In genomic region chr9:105637787-105638395, GRCh38 we compare ENCODE assay signal across 10 cellular contexts. TPM values are rescaled to one million over a fixed set of nuclear protein-coding genes. Genes with fewer than 3 reads are reported as not detected.
DNase-seq lines count a peak whose midpoint lies in the region; ATAC-seq, FAIRE-seq and TF ChIP-seq lines count a peak whose summit lies in the region.
"Had no signal": no experiment of that assay in that cellular context is flagged by ENCODE, and none has a peak within 500 bp of the region (broad histone marks: within the 10 kb centered on the region; RNA-seq: fewer than 3 reads in every experiment).

No MANE protein-coding gene starts in this region.

- H3K27ac Mint-ChIP-seq in activated CD4-positive, alpha-beta T cell treated with anti-CD3 and anti-CD28 coated beads, Interleukin-2, amount 10 ng/mL, durations not matched to agents 7 days and 5 days, result no peak overlapping the region

- H4K91ac ChIP-seq in IMR-90 (ENCODE audit: insufficient read depth, low read depth, low read length), result no peak overlapping the region

- no peak overlapping the region for H3K14ac ChIP-seq in IMR-90 (replicated peaks; ENCODE audit: low read depth, low read length)

- TF ChIP-seq CTCF in D721Med (IDR thresholded peaks at IDR 0.05; ENCODE audit: insufficient read depth, missing control alignments), result peak; percentile 26
- TF ChIP-seq CTCF in IMR-90 (conservative IDR thresholded peaks at IDR 0.05; ENCODE audit: low read depth, low read length), result peak; percentile 34; the same call in 1 of the 2 replicates
- TF ChIP-seq CTCF in K562 (IDR thresholded peaks at IDR 0.05 in 2 of 3, conservative IDR thresholded peaks at IDR 0.05 in 1 of 3; ENCODE audit: insufficient read depth in 2 of 3, low read depth in 1 of 3, low read length in 3 of 3), result peak; percentile 45 to 69 (median 62); a peak in 4 of 6 replicates

- H3K56ac ChIP-seq in IMR-90 (ENCODE audit: extremely low read depth, insufficient read depth, low read length), result no peak overlapping the region
- no peak overlapping the region for H3K56ac ChIP-seq in mesendoderm (ENCODE audit: low read length)

- ATAC-seq in IMR-90 (ENCODE audit: low read depth), result no peak
- peak; percentile 70 for ATAC-seq in K562
- ATAC-seq: esophagus mucosa had no signal

- H3K9me3 ChIP-seq in IMR-90 (ENCODE audit: control insufficient read depth, insufficient read depth, low read length) (no peaks in the 10 kb centered on the region), K562 (replicated peaks; ENCODE audit: control insufficient read depth, insufficient read depth, low read depth, low read length) (no peaks in the 10 kb centered on the region)

- H3K4me3 ChIP-seq in IMR-90 (ENCODE audit: insufficient read depth, low read depth, low read length), result no peak overlapping the region
- no peak overlapping the region for H3K4me3 ChIP-seq in K562
- no peak overlapping the region for H3K4me3 ChIP-seq in mesendoderm (ENCODE audit: low read length)

- no CpG with 5 or more reads among the region's 4 CpGs for WGBS in IMR-90 (ENCODE audit: extremely low coverage in 2 of 2, insufficient read length in 1 of 2), 2 experiments
- WGBS in K562 (ENCODE audit: insufficient coverage, low coverage, missing lambda C conversion rate), result 57% methylated on average over 4 of the region's 4 CpGs
- WGBS in mesendoderm (ENCODE audit: extremely low coverage, insufficient coverage, low lambda C conversion rate), result no CpG with 5 or more reads among the region's 4 CpGs

- H2BK120ac ChIP-seq in IMR-90 (ENCODE audit: low read depth, low read length) (no peak overlapping the region), mesendoderm (ENCODE audit: low read depth, low read length) (no peak overlapping the region)

- H3K4ac ChIP-seq in IMR-90 (ENCODE audit: low read depth, low read length) (no peak overlapping the region), mesendoderm (ENCODE audit: low read depth, low read length) (no peak overlapping the region)

- in situ Hi-C loops in IMR-90 (cut with MboI; ENCODE audit: low sequenced_read_pairs) (no loop called here), K562 (cut with MboI) (no loop called here)

- dilution Hi-C loops in IMR-90 (cut with HindIII; ENCODE audit: low sequenced_read_pairs, unreplicated experiment), result no loop called here

- H3K23ac ChIP-seq in IMR-90 (ENCODE audit: low read depth, low read length) (no peak overlapping the region), mesendoderm (ENCODE audit: low read length) (no peak overlapping the region)

- no TSS peak for BruUV-seq in IMR-90 (replicated peaks; lab: Mats Ljungman, UMichigan)
- no TSS peak for BruUV-seq in K562 (replicated peaks; lab: Mats Ljungman, UMichigan)

- no peak for TF ChIP-seq EP300 in K562 (IDR thresholded peaks at IDR 0.05; ENCODE audit: low read length)

- H2AFZ ChIP-seq in IMR-90 (replicated peaks; ENCODE audit: low read length, poor library complexity) (no peak overlapping the region), K562 (ENCODE audit: low read depth, low read length) (no peak overlapping the region)

- TF ChIP-seq RAD21 in IMR-90 (IDR thresholded peaks at IDR 0.05; ENCODE audit: low read length) (no peak), K562 (CRISPR knock-in tag; conservative IDR thresholded peaks at IDR 0.05 in 1 of 2, IDR thresholded peaks at IDR 0.05 in 1 of 2) (peak; percentile 11 to 67; a peak in 2 of 4 replicates)

- H3K27me3 ChIP-seq in IMR-90 (ENCODE audit: control insufficient read depth, insufficient read depth, low read length) (no peaks in the 10 kb centered on the region), K562 (ENCODE audit: control insufficient read depth in 2 of 2, insufficient read depth in 2 of 2, low read length in 2 of 2) (no peaks in the 10 kb centered on the region), mesendoderm (ENCODE audit: insufficient read depth, low read length, poor library complexity) (no peaks in the 10 kb centered on the region)

- H3K18ac ChIP-seq in IMR-90 (ENCODE audit: low read depth, low read length) (no peak overlapping the region), mesendoderm (ENCODE audit: low read length) (no peak overlapping the region)

- H3K79me1 ChIP-seq in IMR-90 (ENCODE audit: low read depth in 1 of 2, low read length in 2 of 2) (no peaks in the 10 kb centered on the region), mesendoderm (ENCODE audit: low read length) (no peaks in the 10 kb centered on the region)

- H3K4me2 ChIP-seq in IMR-90 (ENCODE audit: low read depth, low read length) (no peak overlapping the region), K562 (ENCODE audit: insufficient read depth, low read length) (no peak overlapping the region), mesendoderm (ENCODE audit: low read length) (no peak overlapping the region)

- CTCF ChIA-PET in IMR-90 (lab: Yijun Ruan, JAX) (interaction anchor here (0.5 to 2.0 kb wide), 7 partner anchors 9 to 32 kb away, joined by 3 to 7 read pairs (median 3); no protein-coding TSS in a partner anchor), K562 (lab: Yijun Ruan, JAX; ENCODE audit: low intra/inter-chr PET ratio) (no interaction called here)
- CTCF ChIA-PET in activated CD4-positive, alpha-beta T cell treated with anti-CD3 and anti-CD28 coated beads, Interleukin-2, amount 10 ng/mL, durations not matched to agents 7 days and 5 days (lab: Charles Lee), result no interaction called here

- no peak overlapping the region for H2AK5ac ChIP-seq in IMR-90 (ENCODE audit: low read depth, low read length)
- H2AK5ac ChIP-seq in mesendoderm (ENCODE audit: low read length), result no peak overlapping the region

- H2BK15ac ChIP-seq in IMR-90 (ENCODE audit: low read depth, low read length) (no peak overlapping the region), mesendoderm (replicated peaks; ENCODE audit: low read depth) (no peak overlapping the region)

- no peaks in the 10 kb centered on the region for H3K27me3 Mint-ChIP-seq in activated CD4-positive, alpha-beta T cell treated with anti-CD3 and anti-CD28 coated beads, Interleukin-2, amount 10 ng/mL, durations not matched to agents 7 days and 5 days

- FAIRE-seq in D721Med (lab: Jason Lieb, UNC) (no peak), K562 (lab: Jason Lieb, UNC) (peak; percentile 74)

- H3K4me1 ChIP-seq in IMR-90 (ENCODE audit: control insufficient read depth, insufficient read depth, low read length) (no peaks in the 10 kb centered on the region), K562 (replicated peaks in 1 of 2; ENCODE audit: control insufficient read depth in 2 of 2, insufficient read depth in 2 of 2, low read length in 2 of 2) (no peaks in the 10 kb centered on the region), mesendoderm (ENCODE audit: control insufficient read depth, low read depth, low read length) (no peaks in the 10 kb centered on the region)

- DNase-seq in D721Med (ENCODE audit: insufficient read length, low spot score) (no peak), IMR-90 (peak; percentile 3), K562 (ENCODE audit: extremely low read depth in 1 of 4, low spot score in 3 of 4) (peak in 2 of 4 experiments; percentile 21 to 37), mesendoderm (peak; percentile 8), DMS79 (lab: John Stamatoyannopoulos, UW) (no peak), NCI-H187 (lab: John Stamatoyannopoulos, UW) (no peak)
- no peak for DNase-seq in activated T-cell treated with anti-CD3 and anti-CD28 coated beads, Interleukin-2, amount 50 U/mL, for 48 hours
- DNase-seq in activated CD4-positive, alpha-beta T cell treated with anti-CD3 and anti-CD28 coated beads, Interleukin-2, amount 10 ng/mL, durations not matched to agents 7 days and 5 days, result no peak

- no peaks in the 10 kb centered on the region for H3K4me1 Mint-ChIP-seq in activated CD4-positive, alpha-beta T cell treated with anti-CD3 and anti-CD28 coated beads, Interleukin-2, amount 10 ng/mL, durations not matched to agents 7 days and 5 days

- H3K9me1 ChIP-seq in IMR-90 (ENCODE audit: insufficient read depth, low read length) (no peaks in the 10 kb centered on the region), K562 (ENCODE audit: control insufficient read depth, insufficient read depth, low read length) (no peaks in the 10 kb centered on the region)

- H4K5ac ChIP-seq in IMR-90 (ENCODE audit: low read depth, low read length), result no peak overlapping the region
- H4K5ac ChIP-seq in mesendoderm (ENCODE audit: low read length), result no peak overlapping the region

- TF ChIP-seq POLR2A in IMR-90 (IDR thresholded peaks at IDR 0.05; ENCODE audit: low read depth, low read length), result no peak
- TF ChIP-seq POLR2A in K562 (conservative IDR thresholded peaks at IDR 0.05), result no peak

- H3K9me3 Mint-ChIP-seq in activated CD4-positive, alpha-beta T cell treated with anti-CD3 and anti-CD28 coated beads, Interleukin-2, amount 10 ng/mL, durations not matched to agents 7 days and 5 days, result no peaks in the 10 kb centered on the region

- H2BK5ac ChIP-seq in IMR-90 (ENCODE audit: low read depth, low read length, poor library complexity, severe bottlenecking) (no peak overlapping the region), mesendoderm (ENCODE audit: low read length) (no peak overlapping the region)

- H4K20me1 ChIP-seq in IMR-90 (ENCODE audit: insufficient read depth, low read length), result no peaks in the 10 kb centered on the region
- H4K20me1 ChIP-seq in K562 (replicated peaks; ENCODE audit: control insufficient read depth, insufficient read depth, low read length), result no peaks in the 10 kb centered on the region

- peaks cover 6% of the 10 kb centered on the region for H3K36me3 Mint-ChIP-seq in activated CD4-positive, alpha-beta T cell treated with anti-CD3 and anti-CD28 coated beads, Interleukin-2, amount 10 ng/mL, durations not matched to agents 7 days and 5 days (ENCODE audit: low read depth)

- no peak overlapping the region for H2AK9ac ChIP-seq in IMR-90 (replicated peaks; ENCODE audit: low read depth, low read length, poor library complexity)

- H3K27ac ChIP-seq in IMR-90 (ENCODE audit: insufficient read depth, low read length), result no peak overlapping the region
- H3K27ac ChIP-seq in K562 (ENCODE audit: extremely low read depth, low read depth, low read length), result no peak overlapping the region
- no peak overlapping the region for H3K27ac ChIP-seq in mesendoderm (ENCODE audit: low read depth, low read length)

- POLR2A ChIA-PET in IMR-90 (lab: Charles Lee; ENCODE audit: unreplicated experiment), result no interaction called here
- POLR2A ChIA-PET in K562 (lab: Yijun Ruan, JAX), result interaction anchor here (1.0 kb wide), 1 partner anchor 10 kb away, joined by 5 read pairs; no protein-coding TSS in a partner anchor
- POLR2A ChIA-PET in activated CD4-positive, alpha-beta T cell treated with anti-CD3 and anti-CD28 coated beads, Interleukin-2, amount 10 ng/mL, durations not matched to agents 7 days and 5 days (lab: Charles Lee), result no interaction called here

- no peak overlapping the region for H3K4me3 Mint-ChIP-seq in activated CD4-positive, alpha-beta T cell treated with anti-CD3 and anti-CD28 coated beads, Interleukin-2, amount 10 ng/mL, durations not matched to agents 7 days and 5 days

- H3K79me2 ChIP-seq in K562 (ENCODE audit: control insufficient read depth, insufficient read depth, low read length), result no peaks in the 10 kb centered on the region
- no peaks in the 10 kb centered on the region for H3K79me2 ChIP-seq in mesendoderm (ENCODE audit: control insufficient read depth, insufficient read depth, low read length)

- H2BK20ac ChIP-seq in IMR-90 (ENCODE audit: low read depth, low read length), result no peak overlapping the region

- intact Hi-C loops in IMR-90 (cut with micrococcal nuclease) (no loop called here), K562 (cut with micrococcal nuclease) (loop anchor here (5.0 kb wide), 1 partner anchor 79 kb away; no protein-coding TSS in a partner anchor)

- no peak overlapping the region for H3K9ac ChIP-seq in IMR-90 (ENCODE audit: low read depth, low read length)
- no peak overlapping the region for H3K9ac ChIP-seq in K562 (ENCODE audit: insufficient read depth in 1 of 2, low read depth in 2 of 2, low read length in 2 of 2)
- no peak overlapping the region for H3K9ac ChIP-seq in mesendoderm (ENCODE audit: low read length)

- H3K36me3 ChIP-seq in IMR-90 (ENCODE audit: control insufficient read depth, insufficient read depth, low read length), result peaks cover 3% of the 10 kb centered on the region; the same call in 1 of the 2 replicates
- H3K36me3 ChIP-seq in K562 (ENCODE audit: control insufficient read depth, insufficient read depth, low read length), result no peaks in the 10 kb centered on the region; the same call in 1 of the 3 replicates
- no peaks in the 10 kb centered on the region for H3K36me3 ChIP-seq in mesendoderm (ENCODE audit: control insufficient read depth, insufficient read depth, low read length)

- no peak overlapping the region for H4K8ac ChIP-seq in IMR-90 (ENCODE audit: low read depth in 2 of 2, low read length in 2 of 2)
- no peak overlapping the region for H4K8ac ChIP-seq in mesendoderm (ENCODE audit: low read depth, low read length)

RNA-seq across cellular contexts. Expression of gene TAL2, which starts 24.4 kb away (rescaled TPM):
- total RNA-seq in IMR-90 (2012; rRNA removed), result not detected in 2 replicates
- 0.26 TPM in 1 of 2 replicates, not detected in the other for polyA plus RNA-seq in IMR-90 (2012; rRNA removed)
- polyA plus RNA-seq in IMR-90 (2012; cell fraction: cytosol; rRNA removed), result not detected in 2 replicates
- polyA plus RNA-seq in IMR-90 (2012; cell fraction: nucleus; rRNA removed; ENCODE audit: low replicate concordance), result 0.26 and 0.49 TPM in 2 replicates
- total RNA-seq in K562 (2011; cell fraction: chromatin; rRNA removed; ENCODE audit: low replicate concordance), result 1.8 and 2.1 TPM in 2 replicates
- 0.92 and 1.0 TPM in 2 replicates for total RNA-seq in K562 (2011; cell fraction: nucleolus; rRNA removed)
- total RNA-seq in K562 (2011; cell fraction: nucleoplasm; rRNA removed), result 0.95 and 1.1 TPM in 2 replicates
- not detected in 2 replicates for total RNA-seq in K562 (2014; rRNA removed)
- 0.86 and 1.7 TPM in 2 replicates for total RNA-seq in K562 (2014; rRNA removed; fragmentation: Illumina TruSeq; extraction: Trizol)
- total RNA-seq in K562 (2015; rRNA removed; fragmentation: Illumina TruSeq; extraction: Trizol), result 0.25 TPM in 1 of 2 replicates, not detected in the other
- 0.51 and 0.89 TPM in 2 replicates for total RNA-seq in K562 (2021)
- polyA plus RNA-seq in K562 (2011; rRNA removed), result 1.2 and 1.5 TPM in 2 replicates
- polyA plus RNA-seq in K562 (2011; cell fraction: cytosol; rRNA removed), result 0.77 and 1.6 TPM in 2 replicates
- 0.48 and 1.4 TPM in 2 replicates for polyA plus RNA-seq in K562 (2011; cell fraction: nucleus; rRNA removed)
- polyA plus RNA-seq in K562 (2012), result 0.82 and 1.0 TPM in 2 replicates
- 0.74 and 0.94 TPM in 2 replicates for polyA plus RNA-seq in K562 (2014; fragmentation: Illumina TruSeq; extraction: Trizol)
- 1 to 10 TPM; 2.9 to 3.7 TPM for polyA plus RNA-seq in K562 (2014; fragmentation: Nextera tagmentation; extraction: Ambion mirVana)
- polyA plus RNA-seq in K562 (2014; rRNA removed), result 0.21 and 0.47 TPM in 2 replicates
- 0.81 and 1.4 TPM in 2 replicates for polyA minus RNA-seq in K562 (2011; rRNA and poly(A)+ RNA removed)
- polyA minus RNA-seq in K562 (2011; cell fraction: cytosol; rRNA and poly(A)+ RNA removed), result not detected in 2 replicates
- polyA minus RNA-seq in K562 (2011; cell fraction: nucleus; rRNA and poly(A)+ RNA removed), result not detected in 2 replicates
- 0.42 TPM for polyA plus RNA-seq in mesendoderm (2013, experiment 1 of 2)
- 0.42 TPM for polyA plus RNA-seq in mesendoderm (2013, experiment 2 of 2)
- not detected for total RNA-seq in activated CD4-positive, alpha-beta T cell treated with anti-CD3 and anti-CD28 coated beads, Interleukin-2, amount 10 ng/mL, durations not matched to agents 7 days and 5 days
- total RNA-seq: esophagus mucosa, NCI-H460 had no signal

RNA-seq across cellular contexts. Expression of gene TMEM38B, which starts 56.5 kb away (rescaled TPM):
- total RNA-seq in IMR-90 (2012; rRNA removed) (11.5 and 12.5 TPM in 2 replicates), K562 (2014; rRNA removed) (37.1 and 38.5 TPM in 2 replicates), K562 (2014; rRNA removed; fragmentation: Illumina TruSeq; extraction: Trizol) (37.0 and 39.7 TPM in 2 replicates), K562 (2015; rRNA removed; fragmentation: Illumina TruSeq; extraction: Trizol) (22.3 and 26.0 TPM in 2 replicates), K562 (2021) (46.3 and 52.9 TPM in 2 replicates)
- polyA plus RNA-seq in IMR-90 (2012; rRNA removed) (3.3 and 3.4 TPM in 2 replicates), K562 (2011; rRNA removed) (42.1 and 54.9 TPM in 2 replicates), K562 (2014; fragmentation: Illumina TruSeq; extraction: Trizol) (26.6 and 34.6 TPM in 2 replicates), K562 (2014; fragmentation: Nextera tagmentation; extraction: Ambion mirVana) (10 to 100 TPM; 42.0 to 57.5 TPM), K562 (2014; rRNA removed) (26.4 and 30.9 TPM in 2 replicates)
- polyA plus RNA-seq in IMR-90 (2012; cell fraction: cytosol; rRNA removed), result 1.3 and 2.0 TPM in 2 replicates
- polyA plus RNA-seq in IMR-90 (2012; cell fraction: nucleus; rRNA removed; ENCODE audit: low replicate concordance), result 0.39 and 1.9 TPM in 2 replicates
- 41.8 and 56.7 TPM in 2 replicates for total RNA-seq in K562 (2011; cell fraction: chromatin; rRNA removed; ENCODE audit: low replicate concordance)
- total RNA-seq in K562 (2011; cell fraction: nucleolus; rRNA removed), result 52.4 and 57.4 TPM in 2 replicates
- 60.9 and 68.8 TPM in 2 replicates for total RNA-seq in K562 (2011; cell fraction: nucleoplasm; rRNA removed)
- 27.6 and 38.7 TPM in 2 replicates for polyA plus RNA-seq in K562 (2011; cell fraction: cytosol; rRNA removed)
- 13.4 and 15.0 TPM in 2 replicates for polyA plus RNA-seq in K562 (2011; cell fraction: nucleus; rRNA removed)
- 22.3 and 31.3 TPM in 2 replicates for polyA plus RNA-seq in K562 (2012)
- polyA minus RNA-seq in K562 (2011; rRNA and poly(A)+ RNA removed), result 61.1 and 62.1 TPM in 2 replicates
- 45.0 and 51.4 TPM in 2 replicates for polyA minus RNA-seq in K562 (2011; cell fraction: cytosol; rRNA and poly(A)+ RNA removed)
- 42.4 and 53.4 TPM in 2 replicates for polyA minus RNA-seq in K562 (2011; cell fraction: nucleus; rRNA and poly(A)+ RNA removed)
- 7.1 TPM for polyA plus RNA-seq in mesendoderm (2013, experiment 1 of 2)
- polyA plus RNA-seq in mesendoderm (2013, experiment 2 of 2), result 8.6 TPM
- total RNA-seq in activated CD4-positive, alpha-beta T cell treated with anti-CD3 and anti-CD28 coated beads, Interleukin-2, amount 10 ng/mL, durations not matched to agents 7 days and 5 days, result 10 to 100 TPM in 1 of 2 experiments, 1 to 10 TPM in 1; 8.7 to 14.2 TPM

Comparison
In these comparisons a context has a peak if more than half of its experiments do, and no peak if none do; other contexts are left out.
1. DNase-seq: peak in IMR-90 (single experiment) and mesendoderm (single experiment); none in D721Med (single experiment), DMS79 (single experiment), activated T-cell treated with anti-CD3 and anti-CD28 coated beads, Interleukin-2, amount 50 U/mL, for 48 hours (0 of 2), NCI-H187 (0 of 2) and activated CD4-positive, alpha-beta T cell treated with anti-CD3 and anti-CD28 coated beads, Interleukin-2, amount 10 ng/mL, durations not matched to agents 7 days and 5 days (single experiment).
2. Peak in every context shown above with its lines, with median percentiles within 50 percentile points of each other: CTCF ChIP-seq.